Comparison of ENCODE assay signal across 8 cellular contexts in the genomic region with DNA sequence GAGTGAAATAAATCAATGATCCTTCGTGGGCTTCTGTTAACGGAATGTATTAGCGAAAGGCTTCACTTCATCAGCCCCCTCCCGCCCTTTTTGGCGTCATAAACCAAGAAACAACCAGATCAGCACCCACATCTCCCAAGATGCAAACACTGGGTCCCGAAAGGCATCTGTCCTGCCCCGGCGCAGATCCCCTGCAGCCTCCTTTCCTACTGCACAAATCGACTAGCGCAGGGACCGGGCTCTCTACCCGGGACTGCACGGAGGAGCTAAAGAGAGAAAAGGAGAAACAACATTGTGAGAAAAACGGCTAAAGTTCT. TPM values are rescaled to one million over a fixed set of nuclear protein-coding genes. Genes with fewer than 3 reads are reported as not detected.
DNase-seq lines count a peak whose midpoint lies in the region; ATAC-seq, FAIRE-seq and TF ChIP-seq lines count a peak whose summit lies in the region.

No MANE protein-coding gene starts in this region.

- CTCF ChIA-PET in activated naive CD4-positive, alpha-beta T cell treated with anti-CD3 and anti-CD28 coated beads, Interleukin-2, amount 10 ng/mL, durations not matched to agents 7 days and 5 days (lab: Charles Lee), result interaction anchor here (0.7 to 2.3 kb wide), 6 partner anchors 41 to 543 kb away, joined by 3 to 4 read pairs (median 4); no protein-coding TSS in a partner anchor
- CTCF ChIA-PET in GM12878 (lab: Yijun Ruan, JAX), result interaction anchor here (0.7 to 8.3 kb wide), 8 partner anchors 9 to 856 kb away, joined by 3 to 36 read pairs (median 4); no protein-coding TSS in a partner anchor
- CTCF ChIA-PET in HepG2 (lab: Yijun Ruan, JAX; ENCODE audit: low intra/inter-chr PET ratio, low total read pairs), result no interaction called here

- peaks cover 5% of the 10 kb centered on the region for H3K36me3 Mint-ChIP-seq in activated naive CD4-positive, alpha-beta T cell treated with anti-CD3 and anti-CD28 coated beads, Interleukin-2, amount 10 ng/mL, durations not matched to agents 7 days and 5 days
- peaks cover 5% of the 10 kb centered on the region for H3K36me3 Mint-ChIP-seq in type B pancreatic cell

- peak overlapping the region; percentile 92 for H3K4me3 Mint-ChIP-seq in activated naive CD4-positive, alpha-beta T cell treated with anti-CD3 and anti-CD28 coated beads, Interleukin-2, amount 10 ng/mL, durations not matched to agents 7 days and 5 days
- peak overlapping the region; percentile 94 for H3K4me3 Mint-ChIP-seq in type B pancreatic cell

- no peak for DNase-seq in activated naive CD4-positive, alpha-beta T cell treated with anti-CD3 and anti-CD28 coated beads, Interleukin-2, amount 10 ng/mL, durations not matched to agents 7 days and 5 days
- no peak for DNase-seq in activated naive CD4-positive, alpha-beta T cell treated with Interleukin-2 at 50 U/mL for 16 hours
- DNase-seq in GM12878 (ENCODE audit: low read depth, low spot score) (no peak), HepG2 (ENCODE audit: low spot score) (no peak), type B pancreatic cell (ENCODE audit: extremely low spot score, unreplicated experiment) (no peak), UCSD-AML1 (lab: John Stamatoyannopoulos, UW; ENCODE audit: unreplicated experiment) (no peak), sciatic nerve (ENCODE audit: low spot score) (no peak)

- ATAC-seq in HG03354 (IDR thresholded peaks at IDR 0.05; ENCODE audit: poor library complexity, severe bottlenecking, unreplicated experiment) (peak; percentile 21), GM12878 (peak; percentile 29), HepG2 (peak; percentile 53), sciatic nerve (no peak)

- H3K9me3 ChIP-seq in GM12878 (replicated peaks; ENCODE audit: control insufficient read depth, insufficient read depth, low read length) (no peaks in the 10 kb centered on the region), HepG2 (ENCODE audit: low read length) (no peaks in the 10 kb centered on the region)

- TF ChIP-seq EP300 in GM12878 (IDR thresholded peaks at IDR 0.05; ENCODE audit: borderline replicate concordance in 1 of 2, control insufficient read depth in 1 of 2, low read depth in 2 of 2, low read length in 2 of 2) (no peak), HepG2 (IDR thresholded peaks at IDR 0.05; ENCODE audit: low read depth in 2 of 2, low read length in 2 of 2) (no peak), HepG2 (CRISPR knock-in tag; IDR thresholded peaks at IDR 0.05; ENCODE audit: borderline replicate concordance) (no peak)

- SMC1A ChIA-PET in GM12878 (lab: Charles Lee; ENCODE audit: uncharacterized antibody, unreplicated experiment), result interaction anchor here (1.0 to 2.8 kb wide), 7 partner anchors 9 to 274 kb away, joined by 3 to 8 read pairs (median 5); no protein-coding TSS in a partner anchor

- H3K4me1 Mint-ChIP-seq in activated naive CD4-positive, alpha-beta T cell treated with anti-CD3 and anti-CD28 coated beads, Interleukin-2, amount 10 ng/mL, durations not matched to agents 7 days and 5 days, result peaks cover 25% of the 10 kb centered on the region
- peaks cover 11% of the 10 kb centered on the region for H3K4me1 Mint-ChIP-seq in type B pancreatic cell (ENCODE audit: unreplicated experiment)

- H3K4me1 ChIP-seq in GM12878 (ENCODE audit: control insufficient read depth, insufficient read depth, low read length) (no peaks in the 10 kb centered on the region), HepG2 (ENCODE audit: insufficient read depth, low read length) (peaks cover 40% of the 10 kb centered on the region)

- H2AFZ ChIP-seq in GM12878 (ENCODE audit: control insufficient read depth, low read depth, low read length) (peak overlapping the region; percentile 75), HepG2 (ENCODE audit: low read length) (no peak overlapping the region)

- RAD21 ChIA-PET in GM12878 (lab: Charles Lee; ENCODE audit: unreplicated experiment), result interaction anchor here (0.6 to 2.1 kb wide), 10 partner anchors 33 to 545 kb away, joined by 3 to 7 read pairs (median 4); partner anchors contain the start of genes SDHAF4 and SMAP1

- H3K9me3 Mint-ChIP-seq in activated naive CD4-positive, alpha-beta T cell treated with anti-CD3 and anti-CD28 coated beads, Interleukin-2, amount 10 ng/mL, durations not matched to agents 7 days and 5 days, result no peaks in the 10 kb centered on the region
- no peaks in the 10 kb centered on the region for H3K9me3 Mint-ChIP-seq in type B pancreatic cell

- peak overlapping the region; percentile 90 for H3K27ac Mint-ChIP-seq in activated naive CD4-positive, alpha-beta T cell treated with anti-CD3 and anti-CD28 coated beads, Interleukin-2, amount 10 ng/mL, durations not matched to agents 7 days and 5 days
- H3K27ac Mint-ChIP-seq in type B pancreatic cell, result peak overlapping the region; percentile 90

- BruUV-seq in GM12878 (replicated peaks; lab: Mats Ljungman, UMichigan) (TSS peak; percentile 98), HepG2 (replicated peaks; lab: Mats Ljungman, UMichigan) (TSS peak; percentile 95)

- H3K79me2 ChIP-seq in GM12878 (ENCODE audit: control insufficient read depth, insufficient read depth, low read length), result peaks cover 39% of the 10 kb centered on the region
- H3K79me2 ChIP-seq in HepG2 (ENCODE audit: insufficient read depth, low read length), result peaks cover 34% of the 10 kb centered on the region

- H3K27ac ChIP-seq in GM12878 (ENCODE audit: control insufficient read depth, insufficient read depth) (peak overlapping the region; percentile 54), HepG2 (ENCODE audit: extremely low read length, insufficient read depth, low read length) (peak overlapping the region; percentile 72)

- H3K4me3 ChIP-seq in GM12878 (peak overlapping the region; percentile 87), HepG2 (replicated peaks in 1 of 3; ENCODE audit: insufficient read depth in 1 of 3, low read depth in 2 of 3, low read length in 3 of 3) (peak overlapping the region; percentile 68 to 83 (median 74))

- H3K4me2 ChIP-seq in GM12878 (ENCODE audit: control insufficient read depth, insufficient read depth) (peak overlapping the region; percentile 46), HepG2 (ENCODE audit: low read depth, low read length) (peak overlapping the region; percentile 69)

- no peaks in the 10 kb centered on the region for H3K36me3 ChIP-seq in GM12878 (ENCODE audit: control insufficient read depth in 2 of 2, insufficient read depth in 2 of 2, low read length in 1 of 2)
- peaks cover 0 to 8% of the 10 kb centered on the region in 2 experiments; a peak in 1 of 5 replicates for H3K36me3 ChIP-seq in HepG2 (replicated peaks in 1 of 2; ENCODE audit: control insufficient read depth in 1 of 2, insufficient read depth in 2 of 2, low read length in 2 of 2)

- in situ Hi-C loops in GM12878 (cut with MboI) (no loop called here), HepG2 (cut with HindIII; ENCODE audit: extremely low pct_ligation_motif_present, low pct_unique_long_range_greater_than_20kb) (no loop called here)

- H3K9ac ChIP-seq in GM12878 (ENCODE audit: control insufficient read depth, insufficient read depth, low read length) (peak overlapping the region; percentile 79), HepG2 (ENCODE audit: insufficient read depth, low read depth, low read length) (peak overlapping the region; percentile 87)

- intact Hi-C loops in GM12878 (cut with micrococcal nuclease; ENCODE audit: unreplicated experiment), result loop anchor here (5.0 kb wide), 1 partner anchor 255 kb away; the partner anchor contains the start of gene SMAP1
- intact Hi-C loops in HepG2 (cut with micrococcal nuclease; ENCODE audit: unreplicated experiment), result loop anchor here (1.0 kb wide), 2 partner anchors 13 to 14 kb away; no protein-coding TSS in a partner anchor
- intact Hi-C loops in sciatic nerve (cut with DNase I), result no loop called here

- no peaks in the 10 kb centered on the region for H3K27me3 ChIP-seq in GM12878 (replicated peaks in 1 of 2; ENCODE audit: control insufficient read depth in 2 of 2, insufficient read depth in 2 of 2, low read length in 1 of 2)
- H3K27me3 ChIP-seq in HepG2 (ENCODE audit: control insufficient read depth in 1 of 2, insufficient read depth in 2 of 2, low read length in 2 of 2), result no peaks in the 10 kb centered on the region; a peak in 1 of 5 replicates

- H3K27me3 Mint-ChIP-seq in activated naive CD4-positive, alpha-beta T cell treated with anti-CD3 and anti-CD28 coated beads, Interleukin-2, amount 10 ng/mL, durations not matched to agents 7 days and 5 days, result peaks cover 14% of the 10 kb centered on the region
- H3K27me3 Mint-ChIP-seq in type B pancreatic cell, result peaks cover 4% of the 10 kb centered on the region

- TF ChIP-seq CTCF in GM12878 (IDR thresholded peaks at IDR 0.05 in 2 of 3, conservative IDR thresholded peaks at IDR 0.05 in 1 of 3; ENCODE audit: control insufficient read depth in 2 of 3, extremely low read depth in 1 of 3, insufficient read depth in 1 of 3, low read depth in 3 of 3, low read length in 3 of 3) (no peak), HepG2 (CRISPR knock-in tag; IDR thresholded peaks at IDR 0.05) (no peak), type B pancreatic cell (conservative IDR thresholded peaks at IDR 0.05) (no peak)

- H4K20me1 ChIP-seq in GM12878 (ENCODE audit: control insufficient read depth, insufficient read depth) (no peaks in the 10 kb centered on the region), HepG2 (ENCODE audit: insufficient read depth, low read length) (no peaks in the 10 kb centered on the region)

- TF ChIP-seq RAD21 in GM12878 (IDR thresholded peaks at IDR 0.05; ENCODE audit: insufficient read depth, low read depth, low read length), result no peak
- 0 out of 2 replicates have a peak, but pooled peaks have one; percentile 24 for TF ChIP-seq RAD21 in HepG2 (CRISPR knock-in tag; IDR thresholded peaks at IDR 0.05)

- FAIRE-seq in GM12878 (lab: Jason Lieb, UNC), result no peak
- FAIRE-seq in HepG2 (lab: Jason Lieb, UNC), result no peak

- TF ChIP-seq POLR2A in GM12878 (IDR thresholded peaks at IDR 0.05; ENCODE audit: low read depth, low read length) (no peak), HepG2 (IDR thresholded peaks at IDR 0.05; ENCODE audit: insufficient read depth in 1 of 2, low read depth in 2 of 2, low read length in 2 of 2) (no peak)

- 5% methylated on average over 14 of the region's 14 CpGs for WGBS in GM12878 (ENCODE audit: insufficient coverage, insufficient replicate concordance, low lambda C conversion rate, missing lambda C conversion rate)
- WGBS in HepG2 (ENCODE audit: low lambda C conversion rate), result under 1% methylated on average over 14 of the region's 14 CpGs

- POLR2A ChIA-PET in GM12878 (lab: Charles Lee), result interaction anchor here (0.6 to 1.8 kb wide), 14 partner anchors 8 to 573 kb away, joined by 3 to 12 read pairs (median 5); partner anchors contain the start of gene SMAP1
- POLR2A ChIA-PET in HepG2 (lab: Yijun Ruan, JAX), result interaction anchor here (0.7 to 4.0 kb wide), 22 partner anchors 10 to 427 kb away, joined by 3 to 75 read pairs (median 4); partner anchors contain the start of genes SDHAF4 and SMAP1

RNA-seq across cellular contexts. Expression of gene FAM135A, which starts 0.6 kb away (rescaled TPM):
- total RNA-seq in GM12878 (2013; cell fraction: nucleolus; rRNA removed), result 200 and 205 TPM in 2 replicates
- total RNA-seq in GM12878 (2014; rRNA removed), result 15.9 and 24.4 TPM in 2 replicates
- 17.9 and 18.5 TPM in 2 replicates for total RNA-seq in GM12878 (2014; rRNA removed; fragmentation: Illumina TruSeq; extraction: Trizol)
- total RNA-seq in GM12878 (2021), result 12.0 and 14.2 TPM in 2 replicates
- polyA plus RNA-seq in GM12878 (2011; ENCODE audit: low read depth), result 1.5 TPM
- polyA plus RNA-seq in GM12878 (2011; rRNA removed), result 24.5 and 37.0 TPM in 2 replicates
- 7.9 and 8.2 TPM in 2 replicates for polyA plus RNA-seq in GM12878 (2011; cell fraction: cytosol; rRNA removed)
- polyA plus RNA-seq in GM12878 (2011; cell fraction: nucleus; rRNA removed), result 28.9 and 32.4 TPM in 2 replicates
- 3.3 and 5.5 TPM in 2 replicates for polyA plus RNA-seq in GM12878 (2012)
- polyA plus RNA-seq in GM12878 (2014; fragmentation: Illumina TruSeq; extraction: Trizol), result 11.8 and 12.0 TPM in 2 replicates
- polyA plus RNA-seq in GM12878 (2014; fragmentation: Nextera tagmentation; extraction: Ambion mirVana), result 1 to 10 TPM; 3.9 to 4.4 TPM
- polyA plus RNA-seq in GM12878 (2014; rRNA removed), result 7.2 and 9.0 TPM in 2 replicates
- polyA plus RNA-seq in GM12878 (2016; fragmentation: Nextera tagmentation; extraction: Ambion mirVana), result 10 to 100 TPM; 13.1 to 14.8 TPM
- 41.1 and 52.8 TPM in 2 replicates for polyA minus RNA-seq in GM12878 (2011; rRNA and poly(A)+ RNA removed)
- 11.1 and 14.0 TPM in 2 replicates for polyA minus RNA-seq in GM12878 (2011; cell fraction: cytosol; rRNA and poly(A)+ RNA removed)
- 65.2 and 115 TPM in 2 replicates for polyA minus RNA-seq in GM12878 (2011; cell fraction: nucleus; rRNA and poly(A)+ RNA removed)
- 26.9 and 32.9 TPM in 2 replicates for total RNA-seq in HepG2 (2016; rRNA removed; fragmentation: Illumina TruSeq; extraction: Trizol)
- 17.8 and 19.2 TPM in 2 replicates for total RNA-seq in HepG2 (2016; cell fraction: cytosol; rRNA removed; fragmentation: Illumina TruSeq; extraction: Trizol; ENCODE audit: low read depth)
- total RNA-seq in HepG2 (2016; cell fraction: insoluble cytoplasmic fraction; rRNA removed; fragmentation: Illumina TruSeq; extraction: Trizol), result 24.5 and 33.7 TPM in 2 replicates
- 22.1 and 25.4 TPM in 2 replicates for total RNA-seq in HepG2 (2016; cell fraction: membrane; rRNA removed; fragmentation: Illumina TruSeq; extraction: Trizol)
- total RNA-seq in HepG2 (2016; cell fraction: nucleus; rRNA removed; fragmentation: Illumina TruSeq; extraction: Trizol), result 40.9 and 41.2 TPM in 2 replicates
- polyA plus RNA-seq in HepG2 (2011; rRNA removed), result 24.3 and 31.5 TPM in 2 replicates
- polyA plus RNA-seq in HepG2 (2011; cell fraction: cytosol; rRNA removed), result 10.3 and 14.3 TPM in 2 replicates
- polyA plus RNA-seq in HepG2 (2011; cell fraction: nucleus; rRNA removed), result 19.3 and 22.2 TPM in 2 replicates
- 12.7 and 14.8 TPM in 2 replicates for polyA plus RNA-seq in HepG2 (2012)
- 2.7 and 3.1 TPM in 2 replicates for polyA plus RNA-seq in HepG2 (2016; cell fraction: cytosol; fragmentation: Illumina TruSeq; extraction: Trizol; ENCODE audit: low read depth)
- 23.1 and 24.1 TPM in 2 replicates for polyA plus RNA-seq in HepG2 (2016; cell fraction: insoluble cytoplasmic fraction; fragmentation: Illumina TruSeq; extraction: Trizol; ENCODE audit: low read depth)
- 6.4 and 6.7 TPM in 2 replicates for polyA plus RNA-seq in HepG2 (2016; cell fraction: membrane; fragmentation: Illumina TruSeq; extraction: Trizol; ENCODE audit: low read depth)
- 21.1 and 25.9 TPM in 2 replicates for polyA plus RNA-seq in HepG2 (2016; cell fraction: nucleus; fragmentation: Illumina TruSeq; extraction: Trizol; ENCODE audit: insufficient read depth, low read depth)
- 10.7 and 43.1 TPM in 2 replicates for polyA minus RNA-seq in HepG2 (2011; rRNA and poly(A)+ RNA removed; ENCODE audit: low replicate concordance)
- polyA minus RNA-seq in HepG2 (2011; cell fraction: cytosol; rRNA and poly(A)+ RNA removed), result 26.6 and 32.6 TPM in 2 replicates
- polyA minus RNA-seq in HepG2 (2011; cell fraction: nucleus; rRNA and poly(A)+ RNA removed), result 173 and 226 TPM in 2 replicates
- 26.5 and 33.4 TPM in 2 replicates for total RNA-seq in type B pancreatic cell (ENCODE audit: low replicate concordance)
- total RNA-seq in sciatic nerve, result 27.9 TPM
